In the genomic region with DNA sequence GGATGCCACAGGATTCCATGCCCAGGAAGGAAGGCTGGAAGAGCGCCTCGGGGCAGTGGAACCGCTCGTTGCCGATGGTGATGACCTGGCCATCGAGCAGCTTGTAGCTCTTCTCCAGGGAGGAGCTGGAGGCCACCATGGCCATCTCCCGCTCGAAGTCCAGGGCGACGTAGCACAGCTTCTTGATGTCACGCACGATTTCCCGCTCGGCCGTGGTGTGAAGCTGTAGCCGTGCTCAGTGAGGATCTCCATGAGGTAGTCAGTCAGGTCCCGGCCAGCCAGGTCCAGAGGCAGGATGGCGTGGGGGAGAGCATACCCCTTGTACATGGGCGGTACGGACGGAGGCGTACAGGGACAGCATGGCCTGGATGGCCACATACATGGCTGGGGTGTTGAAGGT, we compare ENCODE assay signal across 9 cellular contexts.
"Had no signal": no experiment of that assay in that cellular context is flagged by ENCODE, and none has a peak within 500 bp of the region (broad histone marks: within the 10 kb centered on the region; RNA-seq: fewer than 3 reads in every experiment).

No MANE protein-coding gene starts in this region.

- H3K4me1 ChIP-seq: HAP-1 had no signal

- ATAC-seq: GM23338, HCT116 had no signal

- H2AFZ ChIP-seq: GM23338 had no signal

- H3K27ac ChIP-seq: KMS-11 had no signal

- H3K4me3 ChIP-seq: GM23338, HAP-1 had no signal

- DNase-seq: H7, HFFc6, IMR-90, KBM-7 had no signal

- H3K9ac ChIP-seq: KMS-11 had no signal

- H3K4me2 ChIP-seq: GM23338, KMS-11 had no signal

- H3K36me3 ChIP-seq: HAP-1 had no signal

- H3K9me3 ChIP-seq: HAP-1 had no signal

- FAIRE-seq: HTR-8/SVneo had no signal
